9 cellular contexts compared by ENCODE assay signal in the genomic region with DNA sequence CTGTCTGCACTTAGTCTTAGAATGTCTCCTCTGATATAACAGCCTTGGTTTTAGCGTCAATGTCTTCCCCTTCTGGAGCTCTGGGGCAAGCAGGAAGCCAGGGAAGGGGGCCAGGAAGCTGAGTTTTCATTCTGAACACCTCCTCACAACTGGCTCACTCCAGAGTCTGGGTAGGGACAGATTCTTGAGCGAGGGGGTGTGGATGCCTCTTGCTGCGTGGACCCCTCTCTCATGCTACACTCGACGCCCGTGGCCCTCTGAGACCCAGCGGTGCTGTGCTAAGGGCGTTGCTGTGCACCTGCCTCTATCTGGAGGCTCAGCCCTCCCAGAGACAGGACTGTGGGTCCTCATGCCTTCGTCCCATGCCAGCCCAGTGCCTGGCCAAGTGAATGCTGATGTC.
"Had no signal": no experiment of that assay in that cellular context is flagged by ENCODE, and none has a peak within 500 bp of the region (broad histone marks: within the 10 kb centered on the region; RNA-seq: fewer than 3 reads in every experiment).

No MANE protein-coding gene starts in this region.

- H3K9me3 ChIP-seq: body of pancreas, transverse colon had no signal

- H3K36me3 ChIP-seq: transverse colon had no signal

- H3K4me2 ChIP-seq: smooth muscle cell had no signal

- ATAC-seq: body of pancreas; stimulated activated effector memory CD8-positive, alpha-beta T cell treated with anti-CD3 and anti-CD28 coated beads, Interleukin-12 subunit alpha, Interleukin-12 subunit beta, amount 100 ng/mL, for 72 hours had no signal

- H3K27me3 ChIP-seq: body of pancreas, transverse colon had no signal

- H3K4me3 ChIP-seq: body of pancreas, smooth muscle cell, transverse colon had no signal

- DNase-seq: activated CD4-positive, alpha-beta T cell treated with anti-CD3 and anti-CD28 coated beads for 4 hours; activated naive CD4-positive, alpha-beta T cell treated with anti-CD3 and anti-CD28 coated beads for 36 hours; cerebellar nuclear complex; nephron progenitor cell; retina; transverse colon had no signal

- H3K27ac ChIP-seq: transverse colon had no signal
